2 cellular contexts compared by ENCODE assay signal in genomic region chr14:91390165-91390778, GRCh38.
TF ChIP-seq lines count a peak whose summit lies in the region.

No MANE protein-coding gene starts in this region.

TF ChIP-seq in WTC11, 78 proteins besides CTCF, POLR2A, EP300 and RAD21:
- TF ChIP-seq AR (CRISPR knock-in tag; IDR thresholded peaks at IDR 0.05) (no peak), TEAD4 (CRISPR knock-in tag; IDR thresholded peaks at IDR 0.05) (no peak), ATF1 (CRISPR knock-in tag; IDR thresholded peaks at IDR 0.05) (no peak), E2F1 (CRISPR knock-in tag; IDR thresholded peaks at IDR 0.05) (no peak), ATF6 (CRISPR knock-in tag; IDR thresholded peaks at IDR 0.05) (no peak), AFF4 (CRISPR knock-in tag; IDR thresholded peaks at IDR 0.05; ENCODE audit: borderline replicate concordance) (no peak), NR3C1 (CRISPR knock-in tag; conservative IDR thresholded peaks at IDR 0.05; ENCODE audit: low read depth) (no peak), SMAD4 (CRISPR knock-in tag; IDR thresholded peaks at IDR 0.05) (no peak), E2F4 (CRISPR knock-in tag; IDR thresholded peaks at IDR 0.05; ENCODE audit: borderline replicate concordance, low read depth) (no peak)

TF ChIP-seq in HepG2, 621 proteins besides CTCF, POLR2A, EP300 and RAD21 (continued from another document):
- TF ChIP-seq CEBPZ (IDR thresholded peaks at IDR 0.05; ENCODE audit: low read length) (no peak), EEA1 (CRISPR knock-in tag; IDR thresholded peaks at IDR 0.05; ENCODE audit: borderline replicate concordance) (no peak), KDM5B (CRISPR knock-in tag; IDR thresholded peaks at IDR 0.05; ENCODE audit: borderline replicate concordance) (no peak), TFE3 (CRISPR knock-in tag; IDR thresholded peaks at IDR 0.05) (no peak), NFYC (CRISPR knock-in tag; IDR thresholded peaks at IDR 0.05) (no peak), ZNF644 (CRISPR knock-in tag; IDR thresholded peaks at IDR 0.05; ENCODE audit: low read depth) (0 out of 2 replicates have a peak, but pooled peaks have one; percentile 12), PCBP1 (IDR thresholded peaks at IDR 0.05; ENCODE audit: borderline replicate concordance, low read depth, low read length) (no peak), HNF4A (CRISPR knock-in tag; IDR thresholded peaks at IDR 0.05) (peak; percentile 71)
